In the genomic region with DNA sequence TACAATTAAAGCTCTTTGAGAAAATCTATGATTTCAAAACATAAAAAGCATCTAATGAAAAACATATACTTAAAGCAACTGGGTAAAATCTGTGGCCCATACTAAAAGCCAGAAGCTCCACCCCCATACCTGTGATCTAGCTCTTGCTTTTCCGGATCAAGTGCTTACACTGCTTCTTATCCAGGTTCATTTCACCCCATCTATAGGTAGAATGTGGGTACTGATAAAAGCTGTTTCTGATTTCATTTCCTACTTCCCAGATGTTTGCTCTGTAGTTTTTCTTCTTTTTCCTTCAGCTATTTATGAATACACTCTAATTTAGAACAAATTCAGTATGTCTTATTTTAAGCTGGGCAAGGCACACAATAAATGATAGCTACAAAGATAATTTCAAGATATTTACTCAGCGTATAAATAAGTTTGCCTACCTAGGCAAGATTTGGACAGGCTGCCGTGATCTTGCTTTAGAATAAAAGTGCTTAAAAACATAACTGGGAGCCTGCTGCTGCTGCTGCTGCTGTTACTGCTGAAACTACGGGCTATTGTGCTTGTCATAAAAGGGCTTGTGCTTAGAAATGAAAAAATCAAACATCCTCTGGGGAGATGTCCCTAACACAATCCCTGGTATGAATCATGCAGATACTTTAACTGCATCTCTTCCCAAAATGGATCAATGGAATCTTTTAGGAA, we compare ENCODE assay signal across 8 cellular contexts. TPM values are rescaled to one million over a fixed set of nuclear protein-coding genes. Genes with fewer than 3 reads are reported as not detected.
DNase-seq lines count a peak whose midpoint lies in the region; ATAC-seq and TF ChIP-seq lines count a peak whose summit lies in the region.

No MANE protein-coding gene starts in this region.

- no peaks in the 10 kb centered on the region for H3K36me3 Mint-ChIP-seq in stimulated activated naive CD8-positive, alpha-beta T cell treated with anti-CD3 and anti-CD28 coated beads, Interleukin-15, Interleukin-2, amounts not matched to agents 100 ng/mL and 50 ng/mL, for 24 hours (ENCODE audit: low read depth)

- H3K9me3 Mint-ChIP-seq in stimulated activated naive CD8-positive, alpha-beta T cell treated with anti-CD3 and anti-CD28 coated beads, Interleukin-15, Interleukin-2, amounts not matched to agents 100 ng/mL and 50 ng/mL, for 24 hours = no peaks in the 10 kb centered on the region

- H3K27ac Mint-ChIP-seq in stimulated activated naive CD8-positive, alpha-beta T cell treated with anti-CD3 and anti-CD28 coated beads, Interleukin-15, Interleukin-2, amounts not matched to agents 100 ng/mL and 50 ng/mL, for 24 hours = no peak overlapping the region

- H3K9me3 ChIP-seq in left lung = no peaks in the 10 kb centered on the region

- H3K27me3 Mint-ChIP-seq in stimulated activated naive CD8-positive, alpha-beta T cell treated with anti-CD3 and anti-CD28 coated beads, Interleukin-15, Interleukin-2, amounts not matched to agents 100 ng/mL and 50 ng/mL, for 24 hours = peaks cover 36% of the 10 kb centered on the region

- ATAC-seq in stimulated activated naive CD8-positive, alpha-beta T cell treated with anti-CD3 and anti-CD28 coated beads, Interleukin-15, Interleukin-2, amounts not matched to agents 100 U/mL and 50 U/mL, for 24 hours = no peak
- ATAC-seq in left lung = peak; percentile 33
- ATAC-seq in HG03196 (IDR thresholded peaks at IDR 0.05; ENCODE audit: unreplicated experiment) = no peak
- no peak for ATAC-seq in GM21723 (IDR thresholded peaks at IDR 0.05; ENCODE audit: unreplicated experiment)

- H3K36me3 ChIP-seq in left lung = no peaks in the 10 kb centered on the region

- H3K4me3 ChIP-seq in left lung = peak overlapping the region in 1 of 2 donors; percentile 90

- peak; percentile 26 to 36 for TF ChIP-seq CTCF in left lung (IDR thresholded peaks at IDR 0.05)

- H3K4me3 Mint-ChIP-seq in stimulated activated naive CD8-positive, alpha-beta T cell treated with anti-CD3 and anti-CD28 coated beads, Interleukin-15, Interleukin-2, amounts not matched to agents 100 ng/mL and 50 ng/mL, for 24 hours = peak overlapping the region; percentile 89

- intact Hi-C loops in left lung (cut with DNase I) = no loop called here

- no peak for DNase-seq in stimulated activated naive CD8-positive, alpha-beta T cell treated with anti-CD3 and anti-CD28 coated beads, Interleukin-15, Interleukin-2, amounts not matched to agents 100 U/mL and 50 U/mL, for 24 hours
- DNase-seq in NCI-H2107 (lab: John Stamatoyannopoulos, UW) (peak; percentile 76), astrocyte of the hippocampus (ENCODE audit: low read depth, low spot score) (peak; percentile 61), left lung (no peak), NK-92 (lab: John Stamatoyannopoulos, UW; ENCODE audit: unreplicated experiment) (no peak)

- H3K27ac ChIP-seq in left lung = peak overlapping the region in 1 of 2 donors; percentile 85

- peaks cover 37% of the 10 kb centered on the region for H3K4me1 Mint-ChIP-seq in stimulated activated naive CD8-positive, alpha-beta T cell treated with anti-CD3 and anti-CD28 coated beads, Interleukin-15, Interleukin-2, amounts not matched to agents 100 ng/mL and 50 ng/mL, for 24 hours (ENCODE audit: low read depth)

- peaks cover 0 to 27% of the 10 kb centered on the region in 2 donors for H3K27me3 ChIP-seq in left lung

- H3K4me1 ChIP-seq in left lung = peaks cover 8 to 68% of the 10 kb centered on the region in 2 donors

RNA-seq across cellular contexts. Expression of gene SIPA1L2, which starts 2.1 kb away (rescaled TPM):
- 10 to 100 TPM; 19.4 to 28.8 TPM for total RNA-seq in left lung

Comparison
In these comparisons a context has a peak if more than half of its experiments do, and no peak if none do; other contexts are left out.
1. DNase-seq: peak in NCI-H2107 (single experiment) and astrocyte of the hippocampus (single experiment); none in stimulated activated naive CD8-positive, alpha-beta T cell treated with anti-CD3 and anti-CD28 coated beads, Interleukin-15, Interleukin-2, amounts not matched to agents 100 U/mL and 50 U/mL, for 24 hours (single experiment), left lung (0 of 2) and NK-92 (single experiment).